Comparison of ENCODE assay signal across 7 cellular contexts in the genomic region with DNA sequence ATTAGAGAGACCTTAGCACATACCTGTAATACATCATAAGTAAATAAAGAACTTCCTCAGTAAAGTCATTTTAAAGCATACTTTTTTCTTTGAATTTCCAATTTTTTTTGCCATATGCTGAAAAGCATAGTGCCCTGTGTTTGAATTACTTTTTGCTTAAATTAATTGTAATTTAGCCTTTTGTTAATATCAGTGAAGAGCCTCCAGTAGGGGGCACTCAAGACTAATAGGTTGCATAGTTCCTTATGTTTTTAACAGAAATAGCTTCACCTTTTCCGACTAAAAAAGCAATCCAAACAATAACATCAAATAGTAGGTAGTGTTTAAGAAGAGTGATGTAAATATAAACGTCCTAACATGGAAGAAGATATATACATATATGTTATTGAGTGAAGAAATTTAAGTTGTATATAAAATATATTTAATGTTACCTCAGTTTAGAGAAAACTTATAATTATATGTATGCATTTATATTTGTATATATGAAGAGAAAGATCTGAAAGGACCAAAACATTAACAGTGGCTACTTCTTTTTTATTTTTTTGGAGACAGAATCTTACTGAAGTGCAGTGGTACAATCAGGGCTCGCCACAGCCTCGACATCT. TPM values are rescaled to one million over a fixed set of nuclear protein-coding genes. Genes with fewer than 3 reads are reported as not detected.
DNase-seq lines count a peak whose midpoint lies in the region; ATAC-seq, FAIRE-seq and TF ChIP-seq lines count a peak whose summit lies in the region.

No MANE protein-coding gene starts in this region.

- H3K27ac ChIP-seq in PC-9 (no peak overlapping the region), HepG2 (ENCODE audit: extremely low read length, insufficient read depth, low read length) (no peak overlapping the region), tibial nerve (no peak overlapping the region)

- peak; percentile 40 for FAIRE-seq in HepG2 (lab: Jason Lieb, UNC)

- no peak overlapping the region for H3K27ac Mint-ChIP-seq in MCF 10A (ENCODE audit: low read depth, unreplicated experiment)

- no peak overlapping the region for H2AFZ ChIP-seq in PC-9
- no peak overlapping the region for H2AFZ ChIP-seq in HepG2 (ENCODE audit: low read length)

- H3K79me2 ChIP-seq in PC-9 (ENCODE audit: low read depth): no peaks in the 10 kb centered on the region
- H3K79me2 ChIP-seq in HepG2 (ENCODE audit: insufficient read depth, low read length): no peaks in the 10 kb centered on the region

- no peaks in the 10 kb centered on the region for H3K9me3 ChIP-seq in PC-9 (ENCODE audit: insufficient read depth, low read depth)
- no peaks in the 10 kb centered on the region for H3K9me3 ChIP-seq in HepG2 (ENCODE audit: low read length)
- H3K9me3 ChIP-seq in tibial nerve: no peaks in the 10 kb centered on the region

- H3K9ac ChIP-seq in HepG2 (ENCODE audit: insufficient read depth, low read depth, low read length): no peak overlapping the region

- H3K9me3 Mint-ChIP-seq in MCF 10A (ENCODE audit: unreplicated experiment): no peaks in the 10 kb centered on the region

- TF ChIP-seq CTCF in PC-9 (conservative IDR thresholded peaks at IDR 0.05) (peak; percentile 98), MCF 10A (IDR thresholded peaks at IDR 0.05; ENCODE audit: unreplicated experiment) (peak; percentile 78), HepG2 (CRISPR knock-in tag; IDR thresholded peaks at IDR 0.05) (peak; percentile 68), tibial nerve (IDR thresholded peaks at IDR 0.05) (peak; percentile 53 to 72 (median 65))

- no peaks in the 10 kb centered on the region for H3K27me3 Mint-ChIP-seq in MCF 10A (ENCODE audit: insufficient read depth, unreplicated experiment)

- TF ChIP-seq RAD21 in HepG2 (CRISPR knock-in tag; IDR thresholded peaks at IDR 0.05): peak; percentile 66; the same call in 1 of the 2 replicates

- POLR2A ChIA-PET in PC-9 (lab: Charles Lee; ENCODE audit: unreplicated experiment): interaction anchor here (0.7 kb wide), 1 partner anchor 68 kb away, joined by 4 read pairs; no protein-coding TSS in a partner anchor
- POLR2A ChIA-PET in MCF 10A (lab: Yijun Ruan, JAX): interaction anchor here (0.6 to 2.1 kb wide), 8 partner anchors 11 to 299 kb away, joined by 3 to 19 read pairs (median 3); no protein-coding TSS in a partner anchor
- POLR2A ChIA-PET in HepG2 (lab: Yijun Ruan, JAX): no interaction called here

- 57% methylated on average over 4 of the region's 4 CpGs for whole genome bisulfite sequencing in HepG2 (ENCODE audit: low lambda C conversion rate)
- 51 to 53% methylated on average over 4 of the region's 4 CpGs for WGBS in tibial nerve, 2 donors

- no TSS peak for BruUV-seq in PC-9 (replicated peaks; lab: Mats Ljungman, UMichigan)
- no TSS peak for BruUV-seq in MCF 10A (replicated peaks; lab: Mats Ljungman, UMichigan)
- BruUV-seq in HepG2 (replicated peaks; lab: Mats Ljungman, UMichigan): TSS peak; percentile 39

- in situ Hi-C loops in HepG2 (cut with HindIII; ENCODE audit: extremely low pct_ligation_motif_present, low pct_unique_long_range_greater_than_20kb): loop anchor here (5.0 kb wide), 1 partner anchor 291 kb away; no protein-coding TSS in a partner anchor

- no peaks in the 10 kb centered on the region for H4K20me1 ChIP-seq in PC-9 (ENCODE audit: insufficient read depth)
- no peaks in the 10 kb centered on the region for H4K20me1 ChIP-seq in HepG2 (ENCODE audit: insufficient read depth, low read length)

- H3K36me3 Mint-ChIP-seq in MCF 10A (ENCODE audit: insufficient read depth, unreplicated experiment): peaks cover 64% of the 10 kb centered on the region

- no peaks in the 10 kb centered on the region for H3K36me3 ChIP-seq in PC-9 (ENCODE audit: low read depth)
- H3K36me3 ChIP-seq in HepG2 (replicated peaks in 1 of 2; ENCODE audit: control insufficient read depth in 1 of 2, insufficient read depth in 2 of 2, low read length in 2 of 2): peaks cover 3% of the 10 kb centered on the region in 2 experiments; a peak in 2 of 5 replicates
- H3K36me3 ChIP-seq in tibial nerve: peaks cover 0 to 67% (median 3%) of the 10 kb centered on the region in 3 donors

- TF ChIP-seq EP300 in HepG2 (IDR thresholded peaks at IDR 0.05; ENCODE audit: low read depth in 2 of 2, low read length in 2 of 2): no peak
- TF ChIP-seq EP300 in HepG2 (CRISPR knock-in tag; IDR thresholded peaks at IDR 0.05; ENCODE audit: borderline replicate concordance): no peak
- TF ChIP-seq EP300 in tibial nerve (IDR thresholded peaks at IDR 0.05): no peak

- intact Hi-C loops in PC-9 (cut with micrococcal nuclease; ENCODE audit: unreplicated experiment): loop anchor here (2.0 kb wide), 1 partner anchor 294 kb away; no protein-coding TSS in a partner anchor
- intact Hi-C loops in MCF 10A (cut with micrococcal nuclease): loop anchor here (1.0 to 5.0 kb wide), 3 partner anchors 134 to 294 kb away; no protein-coding TSS in a partner anchor
- intact Hi-C loops in HepG2 (cut with micrococcal nuclease; ENCODE audit: unreplicated experiment): loop anchor here (1.0 to 5.0 kb wide), 2 partner anchors 189 to 294 kb away; no protein-coding TSS in a partner anchor

- peaks cover 14% of the 10 kb centered on the region for H3F3A ChIP-seq in PC-9 (ENCODE audit: insufficient read depth, low read depth)

- TF ChIP-seq POLR2A in HepG2 (IDR thresholded peaks at IDR 0.05; ENCODE audit: insufficient read depth in 1 of 2, low read depth in 2 of 2, low read length in 2 of 2) (no peak), tibial nerve (IDR thresholded peaks at IDR 0.05) (no peak)

- no peaks in the 10 kb centered on the region for H3K4me1 Mint-ChIP-seq in MCF 10A (ENCODE audit: insufficient read depth, unreplicated experiment)

- H3K4me1 ChIP-seq in PC-9 (replicated peaks; ENCODE audit: insufficient read depth) (no peaks in the 10 kb centered on the region), HepG2 (ENCODE audit: insufficient read depth, low read length) (no peaks in the 10 kb centered on the region), tibial nerve (no peaks in the 10 kb centered on the region)

- DNase-seq in DMS153 treated with DMSO at 0.1 percent for 48 hours (lab: John Stamatoyannopoulos, UW; ENCODE audit: unreplicated experiment): peak; percentile 22
- peak; percentile 12 for DNase-seq in HPDE6-E6E7 (ENCODE audit: extremely low spot score)
- DNase-seq in PC-9: no peak
- DNase-seq in MCF 10A (ENCODE audit: unreplicated experiment): peak; percentile 72
- DNase-seq in HepG2 (ENCODE audit: low spot score): peak; percentile 56
- DNase-seq in tibial nerve (ENCODE audit: low spot score in 2 of 2): peak in 1 of 2 donors; percentile 88

- CTCF ChIA-PET in PC-9 (lab: Charles Lee): interaction anchor here (0.6 to 1.0 kb wide), 3 partner anchors 129 to 295 kb away, joined by 3 to 6 read pairs (median 3); no protein-coding TSS in a partner anchor
- CTCF ChIA-PET in MCF 10A (lab: Yijun Ruan, JAX): interaction anchor here (0.5 to 5.8 kb wide), 17 partner anchors 11 to 588 kb away, joined by 3 to 73 read pairs (median 4); no protein-coding TSS in a partner anchor
- CTCF ChIA-PET in HepG2 (lab: Yijun Ruan, JAX; ENCODE audit: low intra/inter-chr PET ratio, low total read pairs): interaction anchor here (1.3 to 4.8 kb wide), 2 partner anchors 291 to 293 kb away, joined by 3 to 62 read pairs; no protein-coding TSS in a partner anchor

- H3K4me2 ChIP-seq in PC-9 (no peak overlapping the region), HepG2 (ENCODE audit: low read depth, low read length) (no peak overlapping the region)

- no peaks in the 10 kb centered on the region for H3K27me3 ChIP-seq in PC-9 (ENCODE audit: insufficient read depth, low read depth)
- no peaks in the 10 kb centered on the region for H3K27me3 ChIP-seq in HepG2 (ENCODE audit: control insufficient read depth in 1 of 2, insufficient read depth in 2 of 2, low read length in 2 of 2)
- no peaks in the 10 kb centered on the region for H3K27me3 ChIP-seq in tibial nerve

- no peaks in the 10 kb centered on the region for H3K9me2 ChIP-seq in PC-9 (ENCODE audit: insufficient read depth)

- no peak for ATAC-seq in HepG2
- ATAC-seq in HG03520 (IDR thresholded peaks at IDR 0.05; ENCODE audit: unreplicated experiment): no peak

- H3K4me3 Mint-ChIP-seq in MCF 10A (ENCODE audit: unreplicated experiment): no peak overlapping the region

- H3K4me3 ChIP-seq in PC-9 (no peak overlapping the region), HepG2 (replicated peaks in 1 of 3; ENCODE audit: insufficient read depth in 1 of 3, low read depth in 2 of 3, low read length in 3 of 3) (no peak overlapping the region), tibial nerve (no peak overlapping the region)

RNA-seq across cellular contexts. Expression of a gene that starts 18.6 kb away (rescaled TPM):
- total RNA-seq in PC-9 (2021) (45.7 and 63.4 TPM in 2 replicates), MCF 10A (2022) (48.3 and 59.5 TPM in 2 replicates), HepG2 (2016; rRNA removed; fragmentation: Illumina TruSeq; extraction: Trizol) (106 and 151 TPM in 2 replicates), tibial nerve (10 to 100 TPM; 10.3 to 18.8 (median 13.5) TPM)
- 50.0 and 53.5 TPM in 2 replicates for total RNA-seq in HepG2 (2016; cell fraction: cytosol; rRNA removed; fragmentation: Illumina TruSeq; extraction: Trizol; ENCODE audit: low read depth)
- 110 and 163 TPM in 2 replicates for total RNA-seq in HepG2 (2016; cell fraction: insoluble cytoplasmic fraction; rRNA removed; fragmentation: Illumina TruSeq; extraction: Trizol)
- total RNA-seq in HepG2 (2016; cell fraction: membrane; rRNA removed; fragmentation: Illumina TruSeq; extraction: Trizol): 68.8 and 79.6 TPM in 2 replicates
- 50.4 and 54.3 TPM in 2 replicates for total RNA-seq in HepG2 (2016; cell fraction: nucleus; rRNA removed; fragmentation: Illumina TruSeq; extraction: Trizol)
- 27.3 and 38.5 TPM in 2 replicates for polyA plus RNA-seq in HepG2 (2011; rRNA removed)
- polyA plus RNA-seq in HepG2 (2011; cell fraction: cytosol; rRNA removed): 23.1 and 25.8 TPM in 2 replicates
- polyA plus RNA-seq in HepG2 (2011; cell fraction: nucleus; rRNA removed): 8.0 and 12.1 TPM in 2 replicates
- 34.0 and 48.5 TPM in 2 replicates for polyA plus RNA-seq in HepG2 (2012)
- 57.5 and 61.7 TPM in 2 replicates for polyA plus RNA-seq in HepG2 (2016; cell fraction: cytosol; fragmentation: Illumina TruSeq; extraction: Trizol; ENCODE audit: low read depth)
- polyA plus RNA-seq in HepG2 (2016; cell fraction: insoluble cytoplasmic fraction; fragmentation: Illumina TruSeq; extraction: Trizol; ENCODE audit: low read depth): 139 and 168 TPM in 2 replicates
- polyA plus RNA-seq in HepG2 (2016; cell fraction: membrane; fragmentation: Illumina TruSeq; extraction: Trizol; ENCODE audit: low read depth): 63.2 and 65.8 TPM in 2 replicates
- polyA plus RNA-seq in HepG2 (2016; cell fraction: nucleus; fragmentation: Illumina TruSeq; extraction: Trizol; ENCODE audit: insufficient read depth, low read depth): 70.5 and 75.0 TPM in 2 replicates
- polyA minus RNA-seq in HepG2 (2011; rRNA and poly(A)+ RNA removed; ENCODE audit: low replicate concordance): 6.8 and 14.3 TPM in 2 replicates
- polyA minus RNA-seq in HepG2 (2011; cell fraction: cytosol; rRNA and poly(A)+ RNA removed): 7.0 and 7.6 TPM in 2 replicates
- polyA minus RNA-seq in HepG2 (2011; cell fraction: nucleus; rRNA and poly(A)+ RNA removed): 19.2 and 27.5 TPM in 2 replicates

RNA-seq across cellular contexts. Expression of a gene that starts 19.2 kb away (rescaled TPM):
- 0.28 and 0.55 TPM in 2 replicates for total RNA-seq in PC-9 (2021)
- 0.07 TPM in 1 of 2 replicates, not detected in the other for total RNA-seq in MCF 10A (2022)
- 0.07 TPM in 1 of 2 replicates, not detected in the other for total RNA-seq in HepG2 (2016; rRNA removed; fragmentation: Illumina TruSeq; extraction: Trizol)
- not detected in 2 replicates for total RNA-seq in HepG2 (2016; cell fraction: cytosol; rRNA removed; fragmentation: Illumina TruSeq; extraction: Trizol; ENCODE audit: low read depth)
- not detected in 2 replicates for total RNA-seq in HepG2 (2016; cell fraction: insoluble cytoplasmic fraction; rRNA removed; fragmentation: Illumina TruSeq; extraction: Trizol)
- total RNA-seq in HepG2 (2016; cell fraction: membrane; rRNA removed; fragmentation: Illumina TruSeq; extraction: Trizol): not detected in 2 replicates
- total RNA-seq in HepG2 (2016; cell fraction: nucleus; rRNA removed; fragmentation: Illumina TruSeq; extraction: Trizol): 0.06 TPM in 1 of 2 replicates, not detected in the other
- polyA plus RNA-seq in HepG2 (2011; rRNA removed): 0.03 and 0.04 TPM in 2 replicates
- polyA plus RNA-seq in HepG2 (2011; cell fraction: cytosol; rRNA removed): 0.01 and 0.03 TPM in 2 replicates
- polyA plus RNA-seq in HepG2 (2011; cell fraction: nucleus; rRNA removed): 0.09 and 0.11 TPM in 2 replicates
- polyA plus RNA-seq in HepG2 (2012): 0.08 TPM in 1 of 2 replicates, not detected in the other
- not detected in 2 replicates for polyA plus RNA-seq in HepG2 (2016; cell fraction: cytosol; fragmentation: Illumina TruSeq; extraction: Trizol; ENCODE audit: low read depth)
- not detected in 2 replicates for polyA plus RNA-seq in HepG2 (2016; cell fraction: insoluble cytoplasmic fraction; fragmentation: Illumina TruSeq; extraction: Trizol; ENCODE audit: low read depth)
- not detected in 2 replicates for polyA plus RNA-seq in HepG2 (2016; cell fraction: membrane; fragmentation: Illumina TruSeq; extraction: Trizol; ENCODE audit: low read depth)
- not detected in 2 replicates for polyA plus RNA-seq in HepG2 (2016; cell fraction: nucleus; fragmentation: Illumina TruSeq; extraction: Trizol; ENCODE audit: insufficient read depth, low read depth)
- 0.02 and 0.04 TPM in 2 replicates for polyA minus RNA-seq in HepG2 (2011; rRNA and poly(A)+ RNA removed; ENCODE audit: low replicate concordance)
- not detected in 2 replicates for polyA minus RNA-seq in HepG2 (2011; cell fraction: cytosol; rRNA and poly(A)+ RNA removed)
- 0.12 and 0.26 TPM in 2 replicates for polyA minus RNA-seq in HepG2 (2011; cell fraction: nucleus; rRNA and poly(A)+ RNA removed)
- under 1 TPM in 2 of 4 donors, not detected in 2; under 0.01 to 0.21 TPM for total RNA-seq in tibial nerve

RNA-seq across cellular contexts. Expression of a gene that starts 44.6 kb away (rescaled TPM):
- total RNA-seq in PC-9 (2021) (0.04 and 0.05 TPM in 2 replicates), MCF 10A (2022) (0.54 and 0.65 TPM in 2 replicates), HepG2 (2016; rRNA removed; fragmentation: Illumina TruSeq; extraction: Trizol) (0.04 TPM in 1 of 2 replicates, not detected in the other), tibial nerve (under 1 TPM in 2 of 4 donors, not detected in 2; under 0.01 to 0.42 TPM)
- not detected in 2 replicates for total RNA-seq in HepG2 (2016; cell fraction: cytosol; rRNA removed; fragmentation: Illumina TruSeq; extraction: Trizol; ENCODE audit: low read depth)
- 0.02 TPM in 1 of 2 replicates, not detected in the other for total RNA-seq in HepG2 (2016; cell fraction: insoluble cytoplasmic fraction; rRNA removed; fragmentation: Illumina TruSeq; extraction: Trizol)
- not detected in 2 replicates for total RNA-seq in HepG2 (2016; cell fraction: membrane; rRNA removed; fragmentation: Illumina TruSeq; extraction: Trizol)
- total RNA-seq in HepG2 (2016; cell fraction: nucleus; rRNA removed; fragmentation: Illumina TruSeq; extraction: Trizol): not detected in 2 replicates
- polyA plus RNA-seq in HepG2 (2011; rRNA removed): 0.15 and 0.20 TPM in 2 replicates
- 0.04 and 0.10 TPM in 2 replicates for polyA plus RNA-seq in HepG2 (2011; cell fraction: cytosol; rRNA removed)
- 0.08 and 0.12 TPM in 2 replicates for polyA plus RNA-seq in HepG2 (2011; cell fraction: nucleus; rRNA removed)
- polyA plus RNA-seq in HepG2 (2012): 0.03 and 0.12 TPM in 2 replicates
- not detected in 2 replicates for polyA plus RNA-seq in HepG2 (2016; cell fraction: cytosol; fragmentation: Illumina TruSeq; extraction: Trizol; ENCODE audit: low read depth)
- polyA plus RNA-seq in HepG2 (2016; cell fraction: insoluble cytoplasmic fraction; fragmentation: Illumina TruSeq; extraction: Trizol; ENCODE audit: low read depth): 0.03 TPM in 1 of 2 replicates, not detected in the other
- not detected in 2 replicates for polyA plus RNA-seq in HepG2 (2016; cell fraction: membrane; fragmentation: Illumina TruSeq; extraction: Trizol; ENCODE audit: low read depth)
- not detected in 2 replicates for polyA plus RNA-seq in HepG2 (2016; cell fraction: nucleus; fragmentation: Illumina TruSeq; extraction: Trizol; ENCODE audit: insufficient read depth, low read depth)
- 0.24 TPM in 1 of 2 replicates, not detected in the other for polyA minus RNA-seq in HepG2 (2011; rRNA and poly(A)+ RNA removed; ENCODE audit: low replicate concordance)
- 0.18 and 0.30 TPM in 2 replicates for polyA minus RNA-seq in HepG2 (2011; cell fraction: cytosol; rRNA and poly(A)+ RNA removed)
- 0.13 and 0.37 TPM in 2 replicates for polyA minus RNA-seq in HepG2 (2011; cell fraction: nucleus; rRNA and poly(A)+ RNA removed)

Comparison
In these comparisons a context has a peak if more than half of its experiments do, and no peak if none do; other contexts are left out.
1. DNase-seq: peak in DMS153 treated with DMSO at 0.1 percent for 48 hours (single experiment), HPDE6-E6E7 (single experiment), MCF 10A (single experiment) and HepG2 (single experiment); none in PC-9 (0 of 2).
2. Peak in every context shown above with its lines, with median percentiles within 50 percentile points of each other: CTCF ChIP-seq.